In the genomic region with DNA sequence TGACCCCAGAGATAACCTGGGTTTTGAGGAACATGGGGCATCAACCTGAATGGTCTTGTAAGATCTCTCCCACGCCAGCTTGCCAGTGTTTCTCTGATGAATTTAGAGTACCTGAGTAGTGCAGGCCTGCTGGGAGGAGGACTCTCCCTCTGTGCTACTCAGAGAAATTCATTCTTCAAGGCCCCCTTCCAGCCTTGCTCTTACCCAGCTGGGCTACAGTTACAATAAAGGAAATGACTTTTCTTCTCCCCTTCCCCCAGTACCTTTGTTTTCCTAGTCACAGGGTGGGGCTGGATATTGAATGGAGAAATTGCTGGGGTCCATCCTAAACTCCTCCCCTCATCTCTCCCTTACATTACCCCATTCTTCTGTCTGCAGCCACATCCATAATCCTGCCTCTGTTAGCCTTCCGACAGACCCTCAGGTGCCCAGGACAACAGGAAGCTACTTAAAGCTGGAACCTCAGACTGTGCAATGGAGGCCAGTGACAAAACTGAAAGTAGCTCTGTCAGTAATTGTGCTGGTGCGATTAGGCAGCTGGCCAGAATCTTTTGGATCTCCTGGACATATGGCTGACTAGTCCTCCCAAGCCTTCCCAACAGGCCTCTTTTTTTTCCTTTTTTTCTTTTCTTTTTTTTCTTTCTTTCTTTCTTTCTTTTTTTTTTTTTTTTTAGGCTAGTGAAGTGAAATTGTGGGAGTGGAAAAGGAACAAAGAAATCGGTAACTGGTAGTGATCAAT, we compare ENCODE assay signal across 8 cellular contexts. TPM values are rescaled to one million over a fixed set of nuclear protein-coding genes. Genes with fewer than 3 reads are reported as not detected.
A peak's percentile ranks its signal among the peaks of the same experiment; 100 is the strongest.
DNase-seq lines count a peak whose midpoint lies in the region; ATAC-seq and TF ChIP-seq lines count a peak whose summit lies in the region.

No MANE protein-coding gene starts in this region.

- ATAC-seq in GM23338: peak; percentile 64
- ATAC-seq in T-cell (replicated peaks in 1 of 4): peak; percentile 48 to 70 (median 57)
- peak in 3 of 4 donors; percentile 16 to 25 (median 18) for ATAC-seq in psoas muscle
- no peak for ATAC-seq in GM21825 (IDR thresholded peaks at IDR 0.05; ENCODE audit: unreplicated experiment)
- no peak for ATAC-seq in GM21529 (IDR thresholded peaks at IDR 0.05; ENCODE audit: unreplicated experiment)

- DNase-seq in GM23338 (ENCODE audit: low spot score) (peak; percentile 18), T-cell (no peak), fibroblast of pulmonary artery (ENCODE audit: low read depth) (peak; percentile 58), psoas muscle (peak in 1 of 2 donors; percentile 29), inferior parietal cortex (ENCODE audit: extremely low spot score) (no peak), SHP77 treated with DMSO at 0.1 percent for 48 hours (lab: John Stamatoyannopoulos, UW) (no peak)

- no peak overlapping the region for H2AFZ ChIP-seq in GM23338

- no peaks in the 10 kb centered on the region for H3K9me2 ChIP-seq in GM23338 (ENCODE audit: insufficient read depth)

- peaks cover 10% of the 10 kb centered on the region for H3K4me1 Mint-ChIP-seq in GM23338
- peaks cover 46 to 58% (median 47%) of the 10 kb centered on the region in 3 donors for H3K4me1 Mint-ChIP-seq in T-cell

- H3K4me2 ChIP-seq in GM23338: no peak overlapping the region

- H3K9me3 Mint-ChIP-seq in GM23338 (no peaks in the 10 kb centered on the region), T-cell (no peaks in the 10 kb centered on the region)

- peak overlapping the region; percentile 39; the same call in 1 of the 2 replicates for H3K27ac Mint-ChIP-seq in GM23338
- peak overlapping the region; percentile 97 for H3K27ac Mint-ChIP-seq in T-cell

- H3K4me1 ChIP-seq in GM23338 (ENCODE audit: insufficient read depth) (peaks cover 10% of the 10 kb centered on the region; the same call in 1 of the 2 replicates), psoas muscle (peaks cover 46% of the 10 kb centered on the region)

- 71 to 76% (median 75%) methylated on average over 4 of the region's 4 CpGs for WGBS in psoas muscle, 3 donors

- peaks cover 27% of the 10 kb centered on the region for H3K79me2 ChIP-seq in GM23338 (replicated peaks; ENCODE audit: insufficient read depth)

- POLR2A ChIA-PET in T-cell (lab: Charles Lee): no interaction called here

- no peak overlapping the region for H3K4me3 Mint-ChIP-seq in GM23338
- peak overlapping the region; percentile 43 to 62 (median 62) for H3K4me3 Mint-ChIP-seq in T-cell

- intact Hi-C loops in psoas muscle (cut with DNase I): loop anchor here (2.0 to 10.0 kb wide), 6 partner anchors 17 to 285 kb away; partner anchors contain the start of genes SELENOM (in 2 of the 2), LIMK2 (in 1 of the 2) and SMTN (in 1 of the 2)

- H3K27me3 Mint-ChIP-seq in GM23338 (ENCODE audit: insufficient read depth, low read depth, poor library complexity) (no peaks in the 10 kb centered on the region), T-cell (no peaks in the 10 kb centered on the region)

- no peak overlapping the region for H3K27ac ChIP-seq in GM23338 (ENCODE audit: low read depth)
- H3K27ac ChIP-seq in psoas muscle: peak overlapping the region; percentile 87

- no peaks in the 10 kb centered on the region for H3F3A ChIP-seq in GM23338 (replicated peaks; ENCODE audit: low read depth)

- H4K20me1 ChIP-seq in GM23338 (replicated peaks; ENCODE audit: insufficient read depth): peaks cover 27% of the 10 kb centered on the region

- H3K36me3 ChIP-seq in GM23338 (ENCODE audit: insufficient read depth) (no peaks in the 10 kb centered on the region), psoas muscle (ENCODE audit: insufficient read depth in 1 of 2, low read depth in 1 of 2) (peaks cover 0 to 20% of the 10 kb centered on the region in 2 donors)

- H3K27me3 ChIP-seq in GM23338 (ENCODE audit: insufficient read depth) (no peaks in the 10 kb centered on the region), psoas muscle (ENCODE audit: insufficient read depth in 3 of 3, low read length in 2 of 3) (no peaks in the 10 kb centered on the region)

- no peak for TF ChIP-seq CTCF in GM23338 (conservative IDR thresholded peaks at IDR 0.05; ENCODE audit: low read depth in 2 of 2)
- no peak for TF ChIP-seq CTCF in fibroblast of pulmonary artery (IDR thresholded peaks at IDR 0.05; ENCODE audit: low read length, missing control alignments)
- no peak for TF ChIP-seq CTCF in psoas muscle (IDR thresholded peaks at IDR 0.05)

- CTCF ChIA-PET in T-cell (lab: Charles Lee): interaction anchor here (0.6 to 1.8 kb wide), 9 partner anchors 16 to 145 kb away, joined by 3 to 14 read pairs (median 3); partner anchors contain the start of genes LIMK2 (in 1 of the 2) and SELENOM (in 1 of the 2)

- peaks cover 9% of the 10 kb centered on the region for H3K36me3 Mint-ChIP-seq in GM23338 (ENCODE audit: low read depth)
- peaks cover 16% of the 10 kb centered on the region for H3K36me3 Mint-ChIP-seq in T-cell

- H3K4me3 ChIP-seq in GM23338 (no peak overlapping the region), fibroblast of pulmonary artery (replicated peaks; ENCODE audit: low read depth, low read length) (no peak overlapping the region), psoas muscle (peak overlapping the region; percentile 0)

- no peaks in the 10 kb centered on the region for H3K9me3 ChIP-seq in psoas muscle

TF ChIP-seq in GM23338, 12 proteins besides CTCF, POLR2A, EP300 and RAD21 (continues in another document):
- TF ChIP-seq, protein P1, sequence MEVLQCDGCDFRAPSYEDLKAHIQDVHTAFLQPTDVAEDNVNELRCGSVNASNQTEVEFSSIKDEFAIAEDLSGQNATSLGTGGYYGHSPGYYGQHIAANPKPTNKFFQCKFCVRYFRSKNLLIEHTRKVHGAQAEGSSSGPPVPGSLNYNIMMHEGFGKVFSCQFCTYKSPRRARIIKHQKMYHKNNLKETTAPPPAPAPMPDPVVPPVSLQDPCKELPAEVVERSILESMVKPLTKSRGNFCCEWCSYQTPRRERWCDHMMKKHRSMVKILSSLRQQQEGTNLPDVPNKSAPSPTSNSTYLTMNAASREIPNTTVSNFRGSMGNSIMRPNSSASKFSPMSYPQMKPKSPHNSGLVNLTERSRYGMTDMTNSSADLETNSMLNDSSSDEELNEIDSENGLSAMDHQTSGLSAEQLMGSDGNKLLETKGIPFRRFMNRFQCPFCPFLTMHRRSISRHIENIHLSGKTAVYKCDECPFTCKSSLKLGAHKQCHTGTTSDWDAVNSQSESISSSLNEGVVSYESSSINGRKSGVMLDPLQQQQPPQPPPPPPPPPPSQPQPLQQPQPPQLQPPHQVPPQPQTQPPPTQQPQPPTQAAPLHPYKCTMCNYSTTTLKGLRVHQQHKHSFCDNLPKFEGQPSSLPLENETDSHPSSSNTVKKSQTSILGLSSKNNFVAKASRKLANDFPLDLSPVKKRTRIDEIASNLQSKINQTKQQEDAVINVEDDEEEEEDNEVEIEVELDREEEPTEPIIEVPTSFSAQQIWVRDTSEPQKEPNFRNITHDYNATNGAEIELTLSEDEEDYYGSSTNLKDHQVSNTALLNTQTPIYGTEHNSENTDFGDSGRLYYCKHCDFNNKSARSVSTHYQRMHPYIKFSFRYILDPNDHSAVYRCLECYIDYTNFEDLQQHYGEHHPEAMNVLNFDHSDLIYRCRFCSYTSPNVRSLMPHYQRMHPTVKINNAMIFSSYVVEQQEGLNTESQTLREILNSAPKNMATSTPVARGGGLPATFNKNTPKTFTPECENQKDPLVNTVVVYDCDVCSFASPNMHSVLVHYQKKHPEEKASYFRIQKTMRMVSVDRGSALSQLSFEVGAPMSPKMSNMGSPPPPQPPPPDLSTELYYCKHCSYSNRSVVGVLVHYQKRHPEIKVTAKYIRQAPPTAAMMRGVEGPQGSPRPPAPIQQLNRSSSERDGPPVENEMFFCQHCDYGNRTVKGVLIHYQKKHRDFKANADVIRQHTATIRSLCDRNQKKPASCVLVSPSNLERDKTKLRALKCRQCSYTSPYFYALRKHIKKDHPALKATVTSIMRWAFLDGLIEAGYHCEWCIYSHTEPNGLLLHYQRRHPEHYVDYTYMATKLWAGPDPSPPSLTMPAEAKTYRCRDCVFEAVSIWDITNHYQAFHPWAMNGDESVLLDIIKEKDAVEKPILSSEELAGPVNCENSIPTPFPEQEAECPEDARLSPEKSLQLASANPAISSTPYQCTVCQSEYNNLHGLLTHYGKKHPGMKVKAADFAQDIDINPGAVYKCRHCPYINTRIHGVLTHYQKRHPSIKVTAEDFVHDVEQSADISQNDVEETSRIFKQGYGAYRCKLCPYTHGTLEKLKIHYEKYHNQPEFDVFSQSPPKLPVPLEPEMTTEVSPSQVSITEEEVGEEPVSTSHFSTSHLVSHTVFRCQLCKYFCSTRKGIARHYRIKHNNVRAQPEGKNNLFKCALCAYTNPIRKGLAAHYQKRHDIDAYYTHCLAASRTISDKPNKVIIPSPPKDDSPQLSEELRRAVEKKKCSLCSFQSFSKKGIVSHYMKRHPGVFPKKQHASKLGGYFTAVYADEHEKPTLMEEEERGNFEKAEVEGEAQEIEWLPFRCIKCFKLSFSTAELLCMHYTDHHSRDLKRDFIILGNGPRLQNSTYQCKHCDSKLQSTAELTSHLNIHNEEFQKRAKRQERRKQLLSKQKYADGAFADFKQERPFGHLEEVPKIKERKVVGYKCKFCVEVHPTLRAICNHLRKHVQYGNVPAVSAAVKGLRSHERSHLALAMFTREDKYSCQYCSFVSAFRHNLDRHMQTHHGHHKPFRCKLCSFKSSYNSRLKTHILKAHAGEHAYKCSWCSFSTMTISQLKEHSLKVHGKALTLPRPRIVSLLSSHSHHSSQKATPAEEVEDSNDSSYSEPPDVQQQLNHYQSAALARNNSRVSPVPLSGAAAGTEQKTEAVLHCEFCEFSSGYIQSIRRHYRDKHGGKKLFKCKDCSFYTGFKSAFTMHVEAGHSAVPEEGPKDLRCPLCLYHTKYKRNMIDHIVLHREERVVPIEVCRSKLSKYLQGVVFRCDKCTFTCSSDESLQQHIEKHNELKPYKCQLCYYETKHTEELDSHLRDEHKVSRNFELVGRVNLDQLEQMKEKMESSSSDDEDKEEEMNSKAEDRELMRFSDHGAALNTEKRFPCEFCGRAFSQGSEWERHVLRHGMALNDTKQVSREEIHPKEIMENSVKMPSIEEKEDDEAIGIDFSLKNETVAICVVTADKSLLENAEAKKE (CRISPR knock-in tag; IDR thresholded peaks at IDR 0.05): no peak
- TF ChIP-seq ZNF114 (CRISPR knock-in tag; IDR thresholded peaks at IDR 0.05): no peak
- TF ChIP-seq EZH2 (IDR thresholded peaks at IDR 0.05; ENCODE audit: low read depth, unreplicated experiment): no peak

RNA-seq across cellular contexts. Expression of gene LIMK2, which starts 17.5 kb away (rescaled TPM):
- total RNA-seq in GM23338 (2014; rRNA removed; shearing (Covaris generic)): 35.5 and 39.8 TPM in 2 replicates
- polyA plus RNA-seq in GM23338 (2016; fragmentation: Nextera tagmentation; extraction: Ambion mirVana) (12.5 and 14.9 TPM in 2 replicates), psoas muscle (1 to 10 TPM; 4.0 to 4.8 (median 4.5) TPM)
- total RNA-seq in T-cell (10 to 100 TPM; 21.5 to 31.5 (median 29.7) TPM), psoas muscle (10 to 100 TPM; 12.5 to 73.5 (median 41.1) TPM)

Comparison
In these comparisons a context has a peak if more than half of its experiments do, and no peak if none do; other contexts are left out.
1. ATAC-seq: peak in GM23338 (single experiment), T-cell (4 of 4) and psoas muscle (3 of 4); none in GM21825 (single experiment) and GM21529 (single experiment).
2. DNase-seq: peak in GM23338 (single experiment) and fibroblast of pulmonary artery (single experiment); none in T-cell (0 of 34), inferior parietal cortex (single experiment) and SHP77 treated with DMSO at 0.1 percent for 48 hours (single experiment).